17 cellular contexts compared by ENCODE assay signal in the genomic region with DNA sequence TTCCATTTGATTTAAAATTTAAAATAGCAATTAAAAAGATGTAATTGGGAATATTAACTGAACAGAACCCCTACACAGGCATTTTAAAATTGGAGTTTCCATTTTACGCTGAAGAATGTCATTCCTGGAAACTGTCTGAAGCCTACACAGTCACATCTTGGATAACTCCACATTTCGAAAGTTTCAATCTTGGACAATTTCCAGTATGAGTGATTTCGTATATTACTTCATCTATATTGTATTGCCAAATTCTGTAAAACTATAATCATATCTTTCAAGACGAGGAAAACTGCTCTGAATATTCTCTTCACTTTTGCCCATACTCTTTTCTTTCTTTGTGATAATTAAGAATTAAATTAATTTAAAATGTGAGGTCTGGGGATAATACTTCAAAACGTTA.
"Had no signal": no experiment of that assay in that cellular context is flagged by ENCODE, and none has a peak within 500 bp of the region (broad histone marks: within the 10 kb centered on the region; RNA-seq: fewer than 3 reads in every experiment).

No MANE protein-coding gene starts in this region.

- ATAC-seq: activated CD4-positive, alpha-beta T cell treated with anti-CD3 and anti-CD28 coated beads for 36 hours; activated CD8-positive, alpha-beta memory T cell treated with anti-CD3 and anti-CD28 coated beads, Interleukin-2, amount 10 ng/mL, durations not matched to agents 7 days and 5 days; body of pancreas had no signal

- H3K4me3 ChIP-seq: body of pancreas, dorsolateral prefrontal cortex, lung, transverse colon had no signal

- DNase-seq: activated CD4-positive, alpha-beta T cell treated with anti-CD3 and anti-CD28 coated beads for 36 hours; activated CD4-positive, alpha-beta T cell treated with anti-CD3 and anti-CD28 coated beads, Interleukin-2, amount 50 U/mL, for 48 hours; activated CD8-positive, alpha-beta memory T cell treated with anti-CD3 and anti-CD28 coated beads, Interleukin-2, amount 10 ng/mL, durations not matched to agents 7 days and 5 days; activated naive CD8-positive, alpha-beta T cell treated with anti-CD3 and anti-CD28 coated beads for 36 hours; amygdala; body of pancreas; dorsolateral prefrontal cortex; hypothalamus; midbrain; nucleus accumbens; posterior cingulate gyrus; retina; stimulated activated CD4-positive, alpha-beta T cell treated with anti-CD3 and anti-CD28 coated beads, Interleukin-2, amount 100 ng/mL, for 24 hours; stimulated activated naive CD4-positive, alpha-beta T cell treated with Interleukin-2 at 50 U/mL for 16 hours; substantia nigra; transverse colon had no signal
